In genomic region chr13:65535360-65535759, GRCh38 we compare ENCODE assay signal across 21 cellular contexts.
DNase-seq lines count a peak whose midpoint lies in the region; ATAC-seq, FAIRE-seq and TF ChIP-seq lines count a peak whose summit lies in the region.
"Had no signal": no experiment of that assay in that cellular context is flagged by ENCODE, and none has a peak within 500 bp of the region (broad histone marks: within the 10 kb centered on the region; RNA-seq: fewer than 3 reads in every experiment).

No MANE protein-coding gene starts in this region.

- H3K4me2 ChIP-seq in K562 (ENCODE audit: insufficient read depth, low read length), result no peak overlapping the region
- H3K4me2 ChIP-seq: BLaER1 had no signal

- no peak for TF ChIP-seq POLR2A in K562 (conservative IDR thresholded peaks at IDR 0.05)

- H3K9ac ChIP-seq in K562 (ENCODE audit: insufficient read depth in 1 of 2, low read depth in 2 of 2, low read length in 2 of 2), result no peak overlapping the region
- H3K9ac ChIP-seq: BLaER1 had no signal

- H3K4me3 ChIP-seq in K562, result no peak overlapping the region
- H3K4me3 ChIP-seq: BLaER1, GM12878, HAP-1 had no signal

- ATAC-seq in K562, result no peak
- ATAC-seq in HG02938 (IDR thresholded peaks at IDR 0.05; ENCODE audit: unreplicated experiment), result no peak
- ATAC-seq in HG03097 (IDR thresholded peaks at IDR 0.05; ENCODE audit: low FRiP score, unreplicated experiment), result no peak
- ATAC-seq: CD8-positive, alpha-beta T cell; GM12878 had no signal

- TF ChIP-seq EP300 in K562 (IDR thresholded peaks at IDR 0.05; ENCODE audit: low read length), result no peak

- TF ChIP-seq RAD21 in K562 (CRISPR knock-in tag; conservative IDR thresholded peaks at IDR 0.05 in 1 of 2, IDR thresholded peaks at IDR 0.05 in 1 of 2), result no peak

- H4K20me1 ChIP-seq in K562 (replicated peaks; ENCODE audit: control insufficient read depth, insufficient read depth, low read length), result no peaks in the 10 kb centered on the region
- H4K20me1 ChIP-seq: BLaER1 had no signal

- H2AFZ ChIP-seq in K562 (ENCODE audit: low read depth, low read length), result no peak overlapping the region

- no peak overlapping the region for H3K27ac ChIP-seq in K562 (ENCODE audit: extremely low read depth, low read depth, low read length)
- H3K27ac ChIP-seq: BLaER1, C4-2B had no signal

- TF ChIP-seq CTCF in K562 (IDR thresholded peaks at IDR 0.05 in 2 of 3, conservative IDR thresholded peaks at IDR 0.05 in 1 of 3; ENCODE audit: insufficient read depth in 2 of 3, low read depth in 1 of 3, low read length in 3 of 3), result no peak

- H3K27me3 ChIP-seq in K562 (ENCODE audit: control insufficient read depth in 2 of 2, insufficient read depth in 2 of 2, low read length in 2 of 2), result no peaks in the 10 kb centered on the region
- H3K27me3 ChIP-seq: BLaER1 had no signal

- in situ Hi-C loops in K562 (cut with MboI), result no loop called here

- H3K79me2 ChIP-seq in K562 (ENCODE audit: control insufficient read depth, insufficient read depth, low read length), result no peaks in the 10 kb centered on the region

- no TSS peak for BruUV-seq in K562 (replicated peaks; lab: Mats Ljungman, UMichigan)

- intact Hi-C loops in K562 (cut with micrococcal nuclease), result no loop called here

- H3K9me3 ChIP-seq in K562 (replicated peaks; ENCODE audit: control insufficient read depth, insufficient read depth, low read depth, low read length), result no peaks in the 10 kb centered on the region
- H3K9me3 ChIP-seq: BLaER1, Caco-2, HAP-1 had no signal

- 0% methylated on average over 1 of the region's 1 CpG for WGBS in K562 (ENCODE audit: insufficient coverage, low coverage, missing lambda C conversion rate)

- H3K9me1 ChIP-seq in K562 (ENCODE audit: control insufficient read depth, insufficient read depth, low read length), result no peaks in the 10 kb centered on the region

- DNase-seq in K562 (ENCODE audit: extremely low read depth in 1 of 4, low spot score in 3 of 4) (no peak), frontal cortex (ENCODE audit: low spot score in 2 of 2) (no peak)
- DNase-seq in NK-92 treated with Interleukin-12 subunit alpha and Interleukin-12 subunit beta, amount 100 ng/mL, for 24 hours (lab: John Stamatoyannopoulos, UW), result no peak
- DNase-seq: 8988T; Caco-2; CD4-positive, CD25-positive, alpha-beta regulatory T cell; CD8-positive, alpha-beta T cell; DMS153; DND-41; GDM1; GOT3 had no signal

- no peaks in the 10 kb centered on the region for H3K36me3 ChIP-seq in K562 (ENCODE audit: control insufficient read depth, insufficient read depth, low read length)
- H3K36me3 ChIP-seq: BLaER1, HAP-1 had no signal

- CTCF ChIA-PET in K562 (lab: Yijun Ruan, JAX; ENCODE audit: low intra/inter-chr PET ratio), result no interaction called here

- no peaks in the 10 kb centered on the region for H3K4me1 ChIP-seq in K562 (replicated peaks in 1 of 2; ENCODE audit: control insufficient read depth in 2 of 2, insufficient read depth in 2 of 2, low read length in 2 of 2)
- H3K4me1 ChIP-seq: BLaER1, HAP-1 had no signal

- FAIRE-seq in A204.1 (lab: Jason Lieb, UNC) (peak; percentile 27), G401.6 (lab: Jason Lieb, UNC) (peak; percentile 81), K562 (lab: Jason Lieb, UNC) (no peak), frontal cortex (lab: Jason Lieb, UNC) (peak; percentile 82)
- FAIRE-seq: GM12878, GM18507, H54 had no signal

- POLR2A ChIA-PET in K562 (lab: Yijun Ruan, JAX), result no interaction called here

TF ChIP-seq in K562, 482 proteins besides CTCF, POLR2A, EP300 and RAD21 (continues in another document):
- TF ChIP-seq NCOA2 (IDR thresholded peaks at IDR 0.05; ENCODE audit: partially characterized antibody in 2 of 2) (no peak), PCBP1 (IDR thresholded peaks at IDR 0.05; ENCODE audit: low read depth, low read length, poor library complexity, severe bottlenecking) (no peak), HNRNPL (IDR thresholded peaks at IDR 0.05; ENCODE audit: low read depth, low read length) (no peak), SRSF3 (IDR thresholded peaks at IDR 0.05; ENCODE audit: insufficient read depth, low read length) (no peak), MAFF (IDR thresholded peaks at IDR 0.05; ENCODE audit: low read length) (peak; percentile 6; the same call in 1 of the 2 replicates), ZBTB33 (CRISPR knock-in tag; IDR thresholded peaks at IDR 0.05) (no peak), SMARCA4 (IDR thresholded peaks at IDR 0.05) (no peak), TEAD4 (IDR thresholded peaks at IDR 0.05; ENCODE audit: low read length) (no peak), TEAD4 (CRISPR knock-in tag; IDR thresholded peaks at IDR 0.05; ENCODE audit: borderline replicate concordance) (no peak), CHD1 (IDR thresholded peaks at IDR 0.05; ENCODE audit: low read length) (no peak), DMBX1 (CRISPR knock-in tag; IDR thresholded peaks at IDR 0.05; ENCODE audit: borderline replicate concordance) (no peak), ZNF121 (CRISPR knock-in tag; conservative IDR thresholded peaks at IDR 0.05) (no peak), C11orf30 (IDR thresholded peaks at IDR 0.05; ENCODE audit: low read depth) (peak; percentile 48; the same call in 1 of the 2 replicates), ZNF316 (IDR thresholded peaks at IDR 0.05) (peak; percentile 84), SRSF9 (IDR thresholded peaks at IDR 0.05; ENCODE audit: borderline replicate concordance, low read depth, low read length) (no peak), CBX1 (IDR thresholded peaks at IDR 0.05; ENCODE audit: low read depth) (no peak), FIP1L1 (IDR thresholded peaks at IDR 0.05; ENCODE audit: low read depth, low read length, poor library complexity, severe bottlenecking) (no peak), ZHX1 (conservative IDR thresholded peaks at IDR 0.05; ENCODE audit: low read length) (no peak), ZNF263 (CRISPR knock-in tag; IDR thresholded peaks at IDR 0.05; ENCODE audit: borderline replicate concordance) (no peak), PHF20 (IDR thresholded peaks at IDR 0.05; ENCODE audit: partially characterized antibody) (no peak), STAG1 (CRISPR knock-in tag; IDR thresholded peaks at IDR 0.05; ENCODE audit: borderline replicate concordance) (no peak), FOXO4 (CRISPR knock-in tag; IDR thresholded peaks at IDR 0.05) (no peak), USF1 (CRISPR knock-in tag; IDR thresholded peaks at IDR 0.05) (no peak), SMAD1 (IDR thresholded peaks at IDR 0.05; ENCODE audit: low read depth, low read length, partially characterized antibody) (no peak)
